Comparison of ENCODE assay signal across 10 cellular contexts in the genomic region with DNA sequence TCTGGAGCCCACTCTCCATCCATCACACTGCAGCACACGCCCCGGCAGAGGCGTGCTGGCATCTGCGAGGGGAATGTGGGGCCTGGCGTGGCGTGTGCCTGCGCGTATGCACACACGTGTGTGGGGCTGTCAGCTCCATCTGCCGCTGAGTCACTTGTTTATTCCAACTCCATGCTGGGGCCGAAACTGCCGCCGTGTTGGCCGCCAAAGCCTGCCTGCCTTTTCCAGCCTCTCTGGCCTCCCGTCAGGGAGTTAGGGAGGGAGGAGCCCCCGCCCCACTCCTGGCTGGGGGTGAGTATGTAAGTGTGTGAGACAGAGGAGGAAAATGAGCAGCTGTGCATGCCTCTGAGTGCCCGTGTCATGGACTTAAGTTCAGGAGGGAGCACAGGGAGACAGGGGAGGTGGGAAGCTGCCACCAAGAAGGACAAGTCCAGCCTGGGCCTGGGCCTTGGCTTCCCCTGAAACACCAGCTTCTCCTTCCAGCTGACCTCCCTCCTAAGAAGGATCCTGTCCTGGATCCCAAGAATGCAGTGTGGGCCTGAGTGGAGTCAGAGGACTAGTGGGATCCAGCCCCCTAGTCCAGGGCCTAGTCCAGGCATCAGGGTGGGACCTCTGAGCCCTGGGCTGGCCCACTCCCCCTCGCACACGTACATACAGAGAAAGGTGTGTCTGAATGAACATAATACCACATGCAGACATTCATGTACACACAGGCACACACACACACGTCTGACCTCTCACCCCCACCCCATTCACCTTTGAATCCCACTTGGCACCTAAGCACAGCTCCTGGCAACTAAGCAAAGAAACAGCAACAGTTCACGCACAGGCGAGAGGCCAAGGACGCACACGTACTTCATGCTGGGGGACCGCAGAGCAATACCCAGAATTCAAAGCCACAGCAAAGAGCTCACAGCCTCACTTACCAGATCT. TPM values are rescaled to one million over a fixed set of nuclear protein-coding genes. Genes with fewer than 3 reads are reported as not detected.
A peak's percentile ranks its signal among the peaks of the same experiment; 100 is the strongest.
DNase-seq lines count a peak whose midpoint lies in the region; ATAC-seq and TF ChIP-seq lines count a peak whose summit lies in the region.
"Had no signal": no experiment of that assay in that cellular context is flagged by ENCODE, and none has a peak within 500 bp of the region (broad histone marks: within the 10 kb centered on the region; RNA-seq: fewer than 3 reads in every experiment).

No MANE protein-coding gene starts in this region.

- peak overlapping the region; percentile 73 for H3K27ac Mint-ChIP-seq in activated T-cell treated with anti-CD3 and anti-CD28 coated beads, Interleukin-2, amount 50 U/mL, for 24 hours
- H3K27ac Mint-ChIP-seq in activated naive CD4-positive, alpha-beta T cell treated with anti-CD3 and anti-CD28 coated beads for 36 hours: no peak overlapping the region

- peaks cover 36% of the 10 kb centered on the region for H3K4me1 Mint-ChIP-seq in activated T-cell treated with anti-CD3 and anti-CD28 coated beads, Interleukin-2, amount 50 U/mL, for 24 hours (ENCODE audit: low read depth)
- peaks cover 21% of the 10 kb centered on the region for H3K4me1 Mint-ChIP-seq in activated naive CD4-positive, alpha-beta T cell treated with anti-CD3 and anti-CD28 coated beads for 36 hours (ENCODE audit: low read depth)

- H3K9me3 Mint-ChIP-seq in activated T-cell treated with anti-CD3 and anti-CD28 coated beads, Interleukin-2, amount 50 U/mL, for 24 hours: no peaks in the 10 kb centered on the region
- no peaks in the 10 kb centered on the region for H3K9me3 Mint-ChIP-seq in activated naive CD4-positive, alpha-beta T cell treated with anti-CD3 and anti-CD28 coated beads for 36 hours

- WGBS in hepatocyte (ENCODE audit: low lambda C conversion rate, missing lambda C conversion rate): 89% methylated on average over 25 of the region's 25 CpGs

- H3K4me1 ChIP-seq in vagina: peaks cover 48% of the 10 kb centered on the region
- H3K4me1 ChIP-seq in hepatocyte (ENCODE audit: insufficient read depth): peaks cover 15% of the 10 kb centered on the region
- H3K4me1 ChIP-seq: HAP-1 had no signal

- no peak for DNase-seq in activated T-cell treated with anti-CD3 and anti-CD28 coated beads, Interleukin-2, amount 50 U/mL, for 24 hours
- DNase-seq in activated T-cell treated with anti-CD3 and anti-CD28 coated beads for 4 hours: no peak
- DNase-seq in myocyte (ENCODE audit: low read depth): peak; percentile 84
- DNase-seq in vagina (ENCODE audit: extremely low spot score in 2 of 2): peak in 1 of 2 donors; percentile 98
- no peak for DNase-seq in activated naive CD4-positive, alpha-beta T cell treated with anti-CD3 and anti-CD28 coated beads for 36 hours
- DNase-seq in hepatocyte (ENCODE audit: low spot score): no peak
- DNase-seq: NCI-H1436 treated with DMSO at 0.1 percent for 48 hours had no signal

- H3K27ac ChIP-seq in vagina: peak overlapping the region; percentile 94
- H3K27ac ChIP-seq in hepatocyte: no peak overlapping the region

- no peaks in the 10 kb centered on the region for H3K9me2 ChIP-seq in hepatocyte (replicated peaks; ENCODE audit: insufficient read depth)

- TF ChIP-seq CTCF in vagina (IDR thresholded peaks at IDR 0.05): no peak
- TF ChIP-seq CTCF in hepatocyte (IDR thresholded peaks at IDR 0.05; ENCODE audit: poor library complexity): no peak

- no peaks in the 10 kb centered on the region for H3K79me2 ChIP-seq in hepatocyte

- intact Hi-C loops in vagina (cut with DNase I): no loop called here
- intact Hi-C loops in activated naive CD4-positive, alpha-beta T cell treated with anti-CD3 and anti-CD28 coated beads for 36 hours (cut with micrococcal nuclease): loop anchor here (5.0 kb wide), 1 partner anchor 36 kb away; no protein-coding TSS in a partner anchor

- CTCF ChIA-PET in activated naive CD4-positive, alpha-beta T cell treated with anti-CD3 and anti-CD28 coated beads for 36 hours (lab: Charles Lee): interaction anchor here (18.2 kb wide), 1 partner anchor 21 kb away, joined by 306 read pairs; the partner anchor contains the start of gene MEF2D

- no peaks in the 10 kb centered on the region for H3K27me3 Mint-ChIP-seq in activated T-cell treated with anti-CD3 and anti-CD28 coated beads, Interleukin-2, amount 50 U/mL, for 24 hours
- H3K27me3 Mint-ChIP-seq in activated naive CD4-positive, alpha-beta T cell treated with anti-CD3 and anti-CD28 coated beads for 36 hours (ENCODE audit: low read depth): no peaks in the 10 kb centered on the region

- H3K36me3 Mint-ChIP-seq in activated T-cell treated with anti-CD3 and anti-CD28 coated beads, Interleukin-2, amount 50 U/mL, for 24 hours (ENCODE audit: low read depth): peaks cover 94% of the 10 kb centered on the region
- H3K36me3 Mint-ChIP-seq in activated naive CD4-positive, alpha-beta T cell treated with anti-CD3 and anti-CD28 coated beads for 36 hours (ENCODE audit: low read depth): peaks cover 37% of the 10 kb centered on the region

- H3K36me3 ChIP-seq in vagina: peaks cover 0 to 84% of the 10 kb centered on the region in 2 donors
- H3K36me3 ChIP-seq in hepatocyte (replicated peaks; ENCODE audit: insufficient read depth, low read depth): no peaks in the 10 kb centered on the region

- H3K4me3 ChIP-seq in vagina (peak overlapping the region in 1 of 2 donors; percentile 20), hepatocyte (no peak overlapping the region)
- H3K4me3 ChIP-seq: HAP-1 had no signal

- H3K4me3 Mint-ChIP-seq in activated T-cell treated with anti-CD3 and anti-CD28 coated beads, Interleukin-2, amount 50 U/mL, for 24 hours: no peak overlapping the region
- no peak overlapping the region for H3K4me3 Mint-ChIP-seq in activated naive CD4-positive, alpha-beta T cell treated with anti-CD3 and anti-CD28 coated beads for 36 hours

- H3K27me3 ChIP-seq in vagina (no peaks in the 10 kb centered on the region), hepatocyte (no peaks in the 10 kb centered on the region)

- ATAC-seq in esophagus mucosa (peak; percentile 61), GM19035 (IDR thresholded peaks at IDR 0.05; ENCODE audit: unreplicated experiment) (no peak)

- peaks cover 4% of the 10 kb centered on the region for H4K20me1 ChIP-seq in hepatocyte (ENCODE audit: insufficient read depth, poor library complexity, severe bottlenecking)

- no peak overlapping the region for H3K4me2 ChIP-seq in hepatocyte

- peak in 1 of 2 donors; percentile 4 for TF ChIP-seq POLR2A in vagina (IDR thresholded peaks at IDR 0.05)

- H3K9me3 ChIP-seq in vagina (no peaks in the 10 kb centered on the region), hepatocyte (ENCODE audit: low read depth) (no peaks in the 10 kb centered on the region)
- H3K9me3 ChIP-seq: HAP-1 had no signal

- no peak overlapping the region for H2AFZ ChIP-seq in hepatocyte

RNA-seq across cellular contexts. Expression of gene MEF2D, which starts 24.7 kb away (rescaled TPM):
- 15.0 TPM for total RNA-seq in esophagus mucosa
- 59.2 and 62.2 TPM in 2 replicates for total RNA-seq in myocyte
- 56.8 TPM for polyA plus RNA-seq in myocyte (2012)
- total RNA-seq in vagina: 33.9 TPM
- 10 to 100 TPM; 28.8 to 32.8 TPM for total RNA-seq in activated naive CD4-positive, alpha-beta T cell treated with anti-CD3 and anti-CD28 coated beads for 36 hours
- 9.6 and 20.1 TPM in 2 replicates for total RNA-seq in hepatocyte
- polyA plus RNA-seq in hepatocyte: 25.1 and 30.8 TPM in 2 replicates
